26 cellular contexts compared by ENCODE assay signal in the genomic region with DNA sequence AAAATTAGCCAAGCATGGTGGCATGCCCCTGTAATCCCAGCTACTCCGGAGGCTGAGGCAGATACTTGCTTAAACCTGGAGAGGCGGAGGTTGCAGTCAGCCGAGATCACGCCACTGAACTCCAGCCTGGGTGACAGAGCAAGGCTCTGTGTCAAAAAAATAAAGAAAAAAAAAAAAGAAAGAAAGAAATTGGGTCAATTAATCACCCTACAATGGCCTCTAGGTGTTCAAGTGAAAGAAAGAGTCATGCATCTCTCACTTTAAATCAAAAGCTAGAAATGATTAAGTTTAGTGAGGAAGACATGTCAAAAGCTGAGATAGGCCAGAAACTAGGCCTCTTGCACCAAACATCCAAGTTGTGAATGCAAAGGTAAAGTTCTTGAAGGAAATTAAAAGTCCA.
"Had no signal": no experiment of that assay in that cellular context is flagged by ENCODE, and none has a peak within 500 bp of the region (broad histone marks: within the 10 kb centered on the region; RNA-seq: fewer than 3 reads in every experiment).

No MANE protein-coding gene starts in this region.

- H3K27me3 Mint-ChIP-seq: naive thymus-derived CD8-positive, alpha-beta T cell; natural killer cell treated with Interleukin-12 subunit alpha and Interleukin-12 subunit beta and Interleukin-15 and Interleukin-18, amount 100 ng/mL, for 72 hours; stimulated activated memory B cell treated with anti-CD40 and anti-IgM and Interleukin-4, amounts not matched to agents 10 μg/mL and 1 μg/mL and 100 μg/mL, for 72 hours; stimulated activated naive CD8-positive, alpha-beta T cell treated with anti-CD3 and anti-CD28 coated beads, Interleukin-15, amount 100 ng/mL, for 72 hours; type B pancreatic cell had no signal

- H3K4me1 Mint-ChIP-seq: naive thymus-derived CD8-positive, alpha-beta T cell; nephron progenitor cell; neural crest cell; stimulated activated memory B cell treated with anti-CD40 and anti-IgM and Interleukin-4, amounts not matched to agents 10 μg/mL and 1 μg/mL and 100 μg/mL, for 72 hours; stimulated activated naive CD8-positive, alpha-beta T cell treated with anti-CD3 and anti-CD28 coated beads, Interleukin-15, amount 100 ng/mL, for 72 hours had no signal

- H3K36me3 Mint-ChIP-seq: naive thymus-derived CD8-positive, alpha-beta T cell; natural killer cell treated with Interleukin-12 subunit alpha and Interleukin-12 subunit beta and Interleukin-15 and Interleukin-18, amount 100 ng/mL, for 72 hours; stimulated activated memory B cell treated with anti-CD40 and anti-IgM and Interleukin-4, amounts not matched to agents 10 μg/mL and 1 μg/mL and 100 μg/mL, for 72 hours; type B pancreatic cell had no signal

- DNase-seq: naive thymus-derived CD8-positive, alpha-beta T cell; nephron progenitor cell; nucleus accumbens; pancreas; psoas muscle; right cardiac atrium; right lobe of liver; sigmoid colon; small intestine; stimulated activated CD4-positive, alpha-beta T cell treated with anti-CD3 and anti-CD28 coated beads, Interleukin-15, amount 100 ng/mL, for 24 hours; stimulated activated CD4-positive, alpha-beta T cell treated with anti-CD3 and anti-CD28 coated beads, Interleukin-2, amount 100 ng/mL, for 24 hours; stimulated activated CD4-positive, alpha-beta T cell treated with anti-CD3 and anti-CD28 coated beads, Interleukin-2, amount 100 ng/mL, for 48 hours; stimulated activated CD4-positive, alpha-beta T cell treated with anti-CD3 and anti-CD28 coated beads, Interleukin-4, amount 100 ng/mL, for 24 hours; stimulated activated naive CD4-positive, alpha-beta T cell; stimulated activated naive CD8-positive, alpha-beta T cell treated with anti-CD3 and anti-CD28 coated beads, Interleukin-15, amount 100 ng/mL, for 72 hours; stimulated activated naive CD8-positive, alpha-beta T cell treated with anti-CD3 and anti-CD28 coated beads, Interleukin-15, Interleukin-2, amounts not matched to agents 100 U/mL and 50 U/mL, for 24 hours; substantia nigra; testis; tibial artery; transverse colon; upper lobe of right lung; uterus had no signal

- H3K4me3 Mint-ChIP-seq: naive thymus-derived CD8-positive, alpha-beta T cell; natural killer cell treated with Interleukin-12 subunit alpha and Interleukin-12 subunit beta and Interleukin-15 and Interleukin-18, amount 100 ng/mL, for 72 hours; nephron progenitor cell; neural crest cell; stimulated activated memory B cell treated with anti-CD40 and anti-IgM and Interleukin-4, amounts not matched to agents 10 μg/mL and 1 μg/mL and 100 μg/mL, for 72 hours; stimulated activated naive CD8-positive, alpha-beta T cell treated with anti-CD3 and anti-CD28 coated beads, Interleukin-15, amount 100 ng/mL, for 72 hours; type B pancreatic cell had no signal

- ATAC-seq: naive thymus-derived CD8-positive, alpha-beta T cell; natural killer cell treated with Interleukin-12 subunit alpha and Interleukin-12 subunit beta and Interleukin-15 and Interleukin-18, amount 100 ng/mL, for 72 hours; pancreas; psoas muscle; right cardiac atrium; right lobe of liver; stimulated activated memory B cell treated with anti-CD40 and anti-IgM and Interleukin-4, amounts not matched to agents 10 μg/mL and 1 μg/mL and 100 μg/mL, for 72 hours; stimulated activated naive CD8-positive, alpha-beta T cell treated with anti-CD3 and anti-CD28 coated beads, Interleukin-15, amount 100 ng/mL, for 72 hours; stimulated activated naive CD8-positive, alpha-beta T cell treated with anti-CD3 and anti-CD28 coated beads, Interleukin-15, Interleukin-2, amounts not matched to agents 100 U/mL and 50 U/mL, for 24 hours; upper lobe of right lung had no signal

- H3K9me3 Mint-ChIP-seq: naive thymus-derived CD8-positive, alpha-beta T cell; natural killer cell treated with Interleukin-12 subunit alpha and Interleukin-12 subunit beta and Interleukin-15 and Interleukin-18, amount 100 ng/mL, for 72 hours; nephron progenitor cell; stimulated activated memory B cell treated with anti-CD40 and anti-IgM and Interleukin-4, amounts not matched to agents 10 μg/mL and 1 μg/mL and 100 μg/mL, for 72 hours; stimulated activated naive CD8-positive, alpha-beta T cell treated with anti-CD3 and anti-CD28 coated beads, Interleukin-15, amount 100 ng/mL, for 72 hours had no signal

- H3K27ac Mint-ChIP-seq: naive thymus-derived CD8-positive, alpha-beta T cell; natural killer cell treated with Interleukin-12 subunit alpha and Interleukin-12 subunit beta and Interleukin-15 and Interleukin-18, amount 100 ng/mL, for 72 hours; nephron progenitor cell; stimulated activated memory B cell treated with anti-CD40 and anti-IgM and Interleukin-4, amounts not matched to agents 10 μg/mL and 1 μg/mL and 100 μg/mL, for 72 hours; stimulated activated naive CD8-positive, alpha-beta T cell treated with anti-CD3 and anti-CD28 coated beads, Interleukin-15, amount 100 ng/mL, for 72 hours; type B pancreatic cell had no signal
